Comparison of ENCODE assay signal across 8 cellular contexts in genomic region chr6:149863846-149864577, GRCh38. TPM values are rescaled to one million over a fixed set of nuclear protein-coding genes. Genes with fewer than 3 reads are reported as not detected.
A peak's percentile ranks its signal among the peaks of the same experiment; 100 is the strongest.
DNase-seq lines count a peak whose midpoint lies in the region; ATAC-seq, FAIRE-seq and TF ChIP-seq lines count a peak whose summit lies in the region.

A gene with protein sequence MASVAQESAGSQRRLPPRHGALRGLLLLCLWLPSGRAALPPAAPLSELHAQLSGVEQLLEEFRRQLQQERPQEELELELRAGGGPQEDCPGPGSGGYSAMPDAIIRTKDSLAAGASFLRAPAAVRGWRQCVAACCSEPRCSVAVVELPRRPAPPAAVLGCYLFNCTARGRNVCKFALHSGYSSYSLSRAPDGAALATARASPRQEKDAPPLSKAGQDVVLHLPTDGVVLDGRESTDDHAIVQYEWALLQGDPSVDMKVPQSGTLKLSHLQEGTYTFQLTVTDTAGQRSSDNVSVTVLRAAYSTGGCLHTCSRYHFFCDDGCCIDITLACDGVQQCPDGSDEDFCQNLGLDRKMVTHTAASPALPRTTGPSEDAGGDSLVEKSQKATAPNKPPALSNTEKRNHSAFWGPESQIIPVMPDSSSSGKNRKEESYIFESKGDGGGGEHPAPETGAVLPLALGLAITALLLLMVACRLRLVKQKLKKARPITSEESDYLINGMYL (minus strand): TSS chr6:149864359. CDS start chr6:149864020, 339 bp downstream.

- FAIRE-seq in GM12892 (lab: Jason Lieb, UNC) (no peak), astrocyte (lab: Jason Lieb, UNC) (no peak), urothelium cell line (lab: Jason Lieb, UNC) (peak; percentile 53)

- H3K36me3 Mint-ChIP-seq in astrocyte (ENCODE audit: low read depth, unreplicated experiment), result no peaks in the 10 kb centered on the region

- intact Hi-C loops in right cardiac atrium (cut with DNase I), result no loop called here

- H3K27ac ChIP-seq in astrocyte (ENCODE audit: low read depth, low read length), result peak within 1 kb of the TSS; percentile 80
- H3K27ac ChIP-seq in right cardiac atrium (ENCODE audit: low read length), result peak within 1 kb of the TSS; percentile 90

- DNase-seq in GM12892 (ENCODE audit: insufficient read length), result peak; percentile 83
- peak; percentile 34 for DNase-seq in NCI-H1694 (lab: John Stamatoyannopoulos, UW)
- peak; percentile 75 for DNase-seq in T-helper 9 cell
- peak; percentile 60 for DNase-seq in astrocyte (ENCODE audit: low read depth)
- DNase-seq in right cardiac atrium, result peak; percentile 81 to 94 (median 92)
- peak; percentile 88 for DNase-seq in putamen (ENCODE audit: low spot score)
- peak; percentile 95 for DNase-seq in urothelium cell line (ENCODE audit: low spot score)

- no peak for TF ChIP-seq CTCF in astrocyte (IDR thresholded peaks at IDR 0.05; ENCODE audit: insufficient read depth, low read depth, low read length)

- H3K4me1 ChIP-seq in astrocyte (ENCODE audit: insufficient read depth, low read length) (peaks cover 19% of the 10 kb centered on the region), right cardiac atrium (ENCODE audit: control insufficient read depth, insufficient read depth, low read length) (no peaks in the 10 kb centered on the region)

- peak within 1 kb of the TSS; percentile 87 for H3K27ac Mint-ChIP-seq in astrocyte (ENCODE audit: unreplicated experiment)

- H3K27me3 Mint-ChIP-seq in astrocyte (ENCODE audit: low read depth, unreplicated experiment), result peaks cover 2% of the 10 kb centered on the region

- peak within 1 kb of the TSS; percentile 86 for H3K4me3 Mint-ChIP-seq in astrocyte (ENCODE audit: unreplicated experiment)

- H3K9me3 ChIP-seq in astrocyte (ENCODE audit: insufficient read depth, low read depth, low read length) (no peaks in the 10 kb centered on the region), right cardiac atrium (ENCODE audit: control insufficient read depth, low read length) (no peaks in the 10 kb centered on the region)

- peaks cover 32% of the 10 kb centered on the region for H3K79me2 ChIP-seq in astrocyte (ENCODE audit: insufficient read depth, low read length)

- ATAC-seq in HG02870 (IDR thresholded peaks at IDR 0.05; ENCODE audit: unreplicated experiment) (peak; percentile 79), right cardiac atrium (peak; percentile 95 to 96)

- H4K20me1 ChIP-seq in astrocyte (ENCODE audit: insufficient read depth, low read length), result peaks cover 8% of the 10 kb centered on the region

- H3K27me3 ChIP-seq in astrocyte (ENCODE audit: insufficient read depth, low read length) (no peaks in the 10 kb centered on the region), right cardiac atrium (ENCODE audit: control insufficient read depth, insufficient read depth) (no peaks in the 10 kb centered on the region)

- H3K36me3 ChIP-seq in astrocyte (ENCODE audit: insufficient read depth, low read length), result no peaks in the 10 kb centered on the region

- H3K4me2 ChIP-seq in astrocyte (ENCODE audit: low read length), result peak within 1 kb of the TSS; percentile 87

- H3K9me3 Mint-ChIP-seq in astrocyte (ENCODE audit: unreplicated experiment), result no peaks in the 10 kb centered on the region

- peaks cover 17% of the 10 kb centered on the region for H3K4me1 Mint-ChIP-seq in astrocyte (ENCODE audit: low read depth, unreplicated experiment)

- H3K4me3 ChIP-seq in astrocyte (ENCODE audit: insufficient read depth, low read depth, low read length) (peak within 1 kb of the TSS; percentile 70), right cardiac atrium (ENCODE audit: low read length) (peak within 1 kb of the TSS; percentile 77)

- peak within 1 kb of the TSS; percentile 90 for H3K9ac ChIP-seq in astrocyte (ENCODE audit: low read length)

- TF ChIP-seq POLR2A in GM12892 (IDR thresholded peaks at IDR 0.05; ENCODE audit: low read depth, low read length), result no peak

- under 1% methylated on average over 95 of the region's 95 CpGs for WGBS in right cardiac atrium

- peak within 1 kb of the TSS; percentile 93 for H2AFZ ChIP-seq in astrocyte (ENCODE audit: low read depth, low read length)

RNA-seq across cellular contexts. Expression of the gene that starts here (rescaled TPM):
- polyA plus RNA-seq in GM12892 (2012; ENCODE audit: missing spikeins), result not detected
- total RNA-seq in astrocyte, result 24.2 and 26.2 TPM in 2 replicates
- total RNA-seq in right cardiac atrium, result 10 to 100 TPM; 16.8 to 36.6 (median 23.5) TPM
- polyA plus RNA-seq in right cardiac atrium, result 11.5 TPM

Comparison
In these comparisons a context has a peak if more than half of its experiments do, and no peak if none do; other contexts are left out.
1. Peak in every context shown above with its lines: DNase-seq, ATAC-seq, H3K4me3 ChIP-seq and H3K27ac ChIP-seq.
2. DNase-seq: peak in every context shown above with its lines; median percentile 95 in urothelium cell line; 92 in right cardiac atrium; 88 in putamen; 83 in GM12892; 75 in T-helper 9 cell; 60 in astrocyte; 34 in NCI-H1694.